ENCODE assay signal across 1 cellular context in the genomic region with DNA sequence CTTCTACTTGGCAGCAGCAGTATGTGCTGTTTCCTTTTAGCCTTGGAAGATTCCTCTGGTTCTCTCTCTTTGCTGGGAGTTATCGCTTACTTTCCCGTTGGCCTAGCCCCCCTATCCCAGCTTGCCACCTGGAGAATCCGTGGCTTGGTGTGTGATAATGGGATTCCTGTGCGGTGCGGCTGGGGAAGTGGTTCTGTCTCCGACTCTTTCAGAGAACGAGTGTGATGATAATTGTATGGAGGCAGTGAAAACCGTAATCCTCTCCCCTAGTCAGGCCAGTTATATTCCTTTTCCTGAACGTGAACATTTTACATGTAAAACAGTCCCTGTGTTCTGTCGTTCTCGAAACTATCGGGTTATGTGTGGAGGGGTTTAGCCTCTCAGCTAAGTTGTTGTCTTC.
TF ChIP-seq lines count a peak whose summit lies in the region.

No MANE protein-coding gene starts in this region.

TF ChIP-seq in GM23338, 12 proteins besides CTCF, POLR2A, EP300 and RAD21 (continued from another document):
- TF ChIP-seq REST (IDR thresholded peaks at IDR 0.05; ENCODE audit: unreplicated experiment) (no peak), CREB1 (CRISPR knock-in tag; IDR thresholded peaks at IDR 0.05; ENCODE audit: low read depth) (no peak), POLR2AphosphoS5 (IDR thresholded peaks at IDR 0.05; ENCODE audit: low read depth) (no peak), JUNB (IDR thresholded peaks at IDR 0.05; ENCODE audit: unreplicated experiment) (no peak), EZH2phosphoT487 (IDR thresholded peaks at IDR 0.05; ENCODE audit: unreplicated experiment) (no peak), NANOG (IDR thresholded peaks at IDR 0.05; ENCODE audit: borderline replicate concordance) (no peak), STAT1 (IDR thresholded peaks at IDR 0.05; ENCODE audit: unreplicated experiment) (no peak), EZH2 (IDR thresholded peaks at IDR 0.05; ENCODE audit: low read depth, unreplicated experiment) (no peak), ZNF114 (CRISPR knock-in tag; IDR thresholded peaks at IDR 0.05) (no peak)
- TF ChIP-seq, protein P1, sequence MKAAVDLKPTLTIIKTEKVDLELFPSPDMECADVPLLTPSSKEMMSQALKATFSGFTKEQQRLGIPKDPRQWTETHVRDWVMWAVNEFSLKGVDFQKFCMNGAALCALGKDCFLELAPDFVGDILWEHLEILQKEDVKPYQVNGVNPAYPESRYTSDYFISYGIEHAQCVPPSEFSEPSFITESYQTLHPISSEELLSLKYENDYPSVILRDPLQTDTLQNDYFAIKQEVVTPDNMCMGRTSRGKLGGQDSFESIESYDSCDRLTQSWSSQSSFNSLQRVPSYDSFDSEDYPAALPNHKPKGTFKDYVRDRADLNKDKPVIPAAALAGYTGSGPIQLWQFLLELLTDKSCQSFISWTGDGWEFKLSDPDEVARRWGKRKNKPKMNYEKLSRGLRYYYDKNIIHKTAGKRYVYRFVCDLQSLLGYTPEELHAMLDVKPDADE (IDR thresholded peaks at IDR 0.05), result no peak
- TF ChIP-seq, protein P2, sequence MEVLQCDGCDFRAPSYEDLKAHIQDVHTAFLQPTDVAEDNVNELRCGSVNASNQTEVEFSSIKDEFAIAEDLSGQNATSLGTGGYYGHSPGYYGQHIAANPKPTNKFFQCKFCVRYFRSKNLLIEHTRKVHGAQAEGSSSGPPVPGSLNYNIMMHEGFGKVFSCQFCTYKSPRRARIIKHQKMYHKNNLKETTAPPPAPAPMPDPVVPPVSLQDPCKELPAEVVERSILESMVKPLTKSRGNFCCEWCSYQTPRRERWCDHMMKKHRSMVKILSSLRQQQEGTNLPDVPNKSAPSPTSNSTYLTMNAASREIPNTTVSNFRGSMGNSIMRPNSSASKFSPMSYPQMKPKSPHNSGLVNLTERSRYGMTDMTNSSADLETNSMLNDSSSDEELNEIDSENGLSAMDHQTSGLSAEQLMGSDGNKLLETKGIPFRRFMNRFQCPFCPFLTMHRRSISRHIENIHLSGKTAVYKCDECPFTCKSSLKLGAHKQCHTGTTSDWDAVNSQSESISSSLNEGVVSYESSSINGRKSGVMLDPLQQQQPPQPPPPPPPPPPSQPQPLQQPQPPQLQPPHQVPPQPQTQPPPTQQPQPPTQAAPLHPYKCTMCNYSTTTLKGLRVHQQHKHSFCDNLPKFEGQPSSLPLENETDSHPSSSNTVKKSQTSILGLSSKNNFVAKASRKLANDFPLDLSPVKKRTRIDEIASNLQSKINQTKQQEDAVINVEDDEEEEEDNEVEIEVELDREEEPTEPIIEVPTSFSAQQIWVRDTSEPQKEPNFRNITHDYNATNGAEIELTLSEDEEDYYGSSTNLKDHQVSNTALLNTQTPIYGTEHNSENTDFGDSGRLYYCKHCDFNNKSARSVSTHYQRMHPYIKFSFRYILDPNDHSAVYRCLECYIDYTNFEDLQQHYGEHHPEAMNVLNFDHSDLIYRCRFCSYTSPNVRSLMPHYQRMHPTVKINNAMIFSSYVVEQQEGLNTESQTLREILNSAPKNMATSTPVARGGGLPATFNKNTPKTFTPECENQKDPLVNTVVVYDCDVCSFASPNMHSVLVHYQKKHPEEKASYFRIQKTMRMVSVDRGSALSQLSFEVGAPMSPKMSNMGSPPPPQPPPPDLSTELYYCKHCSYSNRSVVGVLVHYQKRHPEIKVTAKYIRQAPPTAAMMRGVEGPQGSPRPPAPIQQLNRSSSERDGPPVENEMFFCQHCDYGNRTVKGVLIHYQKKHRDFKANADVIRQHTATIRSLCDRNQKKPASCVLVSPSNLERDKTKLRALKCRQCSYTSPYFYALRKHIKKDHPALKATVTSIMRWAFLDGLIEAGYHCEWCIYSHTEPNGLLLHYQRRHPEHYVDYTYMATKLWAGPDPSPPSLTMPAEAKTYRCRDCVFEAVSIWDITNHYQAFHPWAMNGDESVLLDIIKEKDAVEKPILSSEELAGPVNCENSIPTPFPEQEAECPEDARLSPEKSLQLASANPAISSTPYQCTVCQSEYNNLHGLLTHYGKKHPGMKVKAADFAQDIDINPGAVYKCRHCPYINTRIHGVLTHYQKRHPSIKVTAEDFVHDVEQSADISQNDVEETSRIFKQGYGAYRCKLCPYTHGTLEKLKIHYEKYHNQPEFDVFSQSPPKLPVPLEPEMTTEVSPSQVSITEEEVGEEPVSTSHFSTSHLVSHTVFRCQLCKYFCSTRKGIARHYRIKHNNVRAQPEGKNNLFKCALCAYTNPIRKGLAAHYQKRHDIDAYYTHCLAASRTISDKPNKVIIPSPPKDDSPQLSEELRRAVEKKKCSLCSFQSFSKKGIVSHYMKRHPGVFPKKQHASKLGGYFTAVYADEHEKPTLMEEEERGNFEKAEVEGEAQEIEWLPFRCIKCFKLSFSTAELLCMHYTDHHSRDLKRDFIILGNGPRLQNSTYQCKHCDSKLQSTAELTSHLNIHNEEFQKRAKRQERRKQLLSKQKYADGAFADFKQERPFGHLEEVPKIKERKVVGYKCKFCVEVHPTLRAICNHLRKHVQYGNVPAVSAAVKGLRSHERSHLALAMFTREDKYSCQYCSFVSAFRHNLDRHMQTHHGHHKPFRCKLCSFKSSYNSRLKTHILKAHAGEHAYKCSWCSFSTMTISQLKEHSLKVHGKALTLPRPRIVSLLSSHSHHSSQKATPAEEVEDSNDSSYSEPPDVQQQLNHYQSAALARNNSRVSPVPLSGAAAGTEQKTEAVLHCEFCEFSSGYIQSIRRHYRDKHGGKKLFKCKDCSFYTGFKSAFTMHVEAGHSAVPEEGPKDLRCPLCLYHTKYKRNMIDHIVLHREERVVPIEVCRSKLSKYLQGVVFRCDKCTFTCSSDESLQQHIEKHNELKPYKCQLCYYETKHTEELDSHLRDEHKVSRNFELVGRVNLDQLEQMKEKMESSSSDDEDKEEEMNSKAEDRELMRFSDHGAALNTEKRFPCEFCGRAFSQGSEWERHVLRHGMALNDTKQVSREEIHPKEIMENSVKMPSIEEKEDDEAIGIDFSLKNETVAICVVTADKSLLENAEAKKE (CRISPR knock-in tag; IDR thresholded peaks at IDR 0.05), result no peak
